ENCODE assay signal across 1 cellular context in the genomic region with DNA sequence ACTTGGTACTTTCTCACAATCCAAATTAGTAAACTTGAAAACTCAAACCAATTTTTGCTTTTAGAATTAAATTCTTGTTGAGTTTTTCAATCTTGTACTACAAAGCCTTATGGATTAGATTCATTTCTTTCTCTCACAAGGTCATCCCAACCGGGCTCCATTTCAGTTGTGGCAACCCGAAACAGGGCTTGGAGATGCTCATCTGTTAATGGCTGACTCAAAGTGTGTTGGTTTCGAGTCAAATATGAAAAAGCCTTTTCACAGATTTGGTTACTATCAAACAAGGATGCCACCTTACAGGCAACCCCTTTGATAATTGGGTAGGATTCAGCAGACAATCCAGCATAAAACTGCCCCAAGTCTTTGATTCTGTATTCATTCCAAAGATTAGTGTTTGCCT.
TF ChIP-seq lines count a peak whose summit lies in the region.

No MANE protein-coding gene starts in this region.

TF ChIP-seq in IMR-90, 13 proteins besides CTCF, POLR2A, EP300 and RAD21 (continued from another document):
- TF ChIP-seq, protein P1, sequence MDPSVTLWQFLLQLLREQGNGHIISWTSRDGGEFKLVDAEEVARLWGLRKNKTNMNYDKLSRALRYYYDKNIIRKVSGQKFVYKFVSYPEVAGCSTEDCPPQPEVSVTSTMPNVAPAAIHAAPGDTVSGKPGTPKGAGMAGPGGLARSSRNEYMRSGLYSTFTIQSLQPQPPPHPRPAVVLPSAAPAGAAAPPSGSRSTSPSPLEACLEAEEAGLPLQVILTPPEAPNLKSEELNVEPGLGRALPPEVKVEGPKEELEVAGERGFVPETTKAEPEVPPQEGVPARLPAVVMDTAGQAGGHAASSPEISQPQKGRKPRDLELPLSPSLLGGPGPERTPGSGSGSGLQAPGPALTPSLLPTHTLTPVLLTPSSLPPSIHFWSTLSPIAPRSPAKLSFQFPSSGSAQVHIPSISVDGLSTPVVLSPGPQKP (IDR thresholded peaks at IDR 0.05; ENCODE audit: borderline replicate concordance, low read depth, low read length): no peak
- TF ChIP-seq MXI1 (IDR thresholded peaks at IDR 0.05; ENCODE audit: borderline replicate concordance, low read depth, low read length) (no peak), MAZ (IDR thresholded peaks at IDR 0.05; ENCODE audit: borderline replicate concordance, low read depth, low read length) (no peak), FOS (IDR thresholded peaks at IDR 0.05; ENCODE audit: low read depth, low read length) (no peak), BHLHE40 (IDR thresholded peaks at IDR 0.05; ENCODE audit: low read depth, low read length) (no peak), RCOR1 (IDR thresholded peaks at IDR 0.05; ENCODE audit: insufficient replicate concordance, low read length) (no peak), CEBPB (IDR thresholded peaks at IDR 0.05; ENCODE audit: low read depth, low read length) (no peak), MAFK (IDR thresholded peaks at IDR 0.05; ENCODE audit: low read depth, low read length) (no peak), RFX5 (IDR thresholded peaks at IDR 0.05; ENCODE audit: low read depth, low read length) (no peak), NFE2L2 (IDR thresholded peaks at IDR 0.05; ENCODE audit: low read depth, low read length) (no peak), CHD1 (IDR thresholded peaks at IDR 0.05; ENCODE audit: low read depth, low read length) (no peak)
- TF ChIP-seq, protein P2, sequence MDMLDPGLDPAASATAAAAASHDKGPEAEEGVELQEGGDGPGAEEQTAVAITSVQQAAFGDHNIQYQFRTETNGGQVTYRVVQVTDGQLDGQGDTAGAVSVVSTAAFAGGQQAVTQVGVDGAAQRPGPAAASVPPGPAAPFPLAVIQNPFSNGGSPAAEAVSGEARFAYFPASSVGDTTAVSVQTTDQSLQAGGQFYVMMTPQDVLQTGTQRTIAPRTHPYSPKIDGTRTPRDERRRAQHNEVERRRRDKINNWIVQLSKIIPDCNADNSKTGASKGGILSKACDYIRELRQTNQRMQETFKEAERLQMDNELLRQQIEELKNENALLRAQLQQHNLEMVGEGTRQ (IDR thresholded peaks at IDR 0.05; ENCODE audit: low read depth, low read length): no peak
TF ChIP-seq in IMR-90: peak in this region for 0.
